Comparison of ENCODE assay signal across 24 cellular contexts in genomic region chr1:116819081-116819480, GRCh38.
A peak's percentile ranks its signal among the peaks of the same experiment; 100 is the strongest.
DNase-seq lines count a peak whose midpoint lies in the region; ATAC-seq and TF ChIP-seq lines count a peak whose summit lies in the region.
"Had no signal": no experiment of that assay in that cellular context is flagged by ENCODE, and none has a peak within 500 bp of the region (broad histone marks: within the 10 kb centered on the region; RNA-seq: fewer than 3 reads in every experiment).

No MANE protein-coding gene starts in this region.

- H3K9me3 Mint-ChIP-seq in natural killer cell treated with Interleukin-12 subunit alpha and Interleukin-12 subunit beta and Interleukin-15 and Interleukin-18, amount 100 ng/mL, for 72 hours: peaks cover under 1% of the 10 kb centered on the region
- H3K9me3 Mint-ChIP-seq in natural killer cell: peaks cover 0 to under 1% of the 10 kb centered on the region in 2 donors
- H3K9me3 Mint-ChIP-seq in activated T-helper 1 cell treated with anti-CD3 and anti-CD28 coated beads, Interleukin-12 subunit alpha, Interleukin-12 subunit beta, Interleukin-2, Interleukin-4 antibody, amounts not matched to agents 30 ng/mL and 10 ng/mL and 1 ng/mL, durations not matched to agents 14 hours and 24 hours and 36 hours: peaks cover 8% of the 10 kb centered on the region
- H3K9me3 Mint-ChIP-seq: neural progenitor cell had no signal

- no peak for DNase-seq in natural killer cell treated with Interleukin-12 subunit alpha and Interleukin-12 subunit beta and Interleukin-15 and Interleukin-18, amount 100 ng/mL, for 72 hours (ENCODE audit: low spot score)
- DNase-seq in natural killer cell (no peak), cardiac fibroblast (ENCODE audit: low read depth in 2 of 2) (peak; percentile 29 to 33), skeletal muscle cell (ENCODE audit: low read depth) (peak; percentile 45), GM03348 (ENCODE audit: low spot score) (no peak), heart left ventricle (no peak)
- no peak for DNase-seq in activated T-helper 1 cell treated with anti-CD3 and anti-CD28 coated beads, Interleukin-12 subunit alpha, Interleukin-12 subunit beta, Interleukin-2, Interleukin-4 antibody, amounts not matched to agents 30 ng/mL and 10 ng/mL and 1 ng/mL, durations not matched to agents 14 hours and 24 hours and 36 hours (ENCODE audit: low spot score)
- DNase-seq in stimulated activated CD4-positive, alpha-beta T cell treated with anti-CD3 and anti-CD28 coated beads, Interleukin-2, amount 100 ng/mL, for 48 hours: no peak
- DNase-seq: activated T-cell treated with anti-CD3 and anti-CD28 coated beads, Interleukin-2, amount 50 U/mL, for 72 hours; foreskin fibroblast; HCEC 1CT; hippocampal formation; IMR-90; left ventricle myocardium superior; NCI-H1436; NCI-H2171; NCI-H526; stimulated activated naive CD4-positive, alpha-beta T cell had no signal

- H3K27ac Mint-ChIP-seq in natural killer cell treated with Interleukin-12 subunit alpha and Interleukin-12 subunit beta and Interleukin-15 and Interleukin-18, amount 100 ng/mL, for 72 hours: peak overlapping the region; percentile 41 to 49
- H3K27ac Mint-ChIP-seq in natural killer cell: peak overlapping the region in 1 of 2 donors; percentile 5
- H3K27ac Mint-ChIP-seq in activated T-helper 1 cell treated with anti-CD3 and anti-CD28 coated beads, Interleukin-12 subunit alpha, Interleukin-12 subunit beta, Interleukin-2, Interleukin-4 antibody, amounts not matched to agents 30 ng/mL and 10 ng/mL and 1 ng/mL, durations not matched to agents 14 hours and 24 hours and 36 hours: peak overlapping the region; percentile 46
- H3K27ac Mint-ChIP-seq: activated T-cell treated with anti-CD3 and anti-CD28 coated beads, Interleukin-2, amount 50 U/mL, for 72 hours; neural progenitor cell; WTC11 had no signal

- no peak for TF ChIP-seq CTCF in natural killer cell (IDR thresholded peaks at IDR 0.05)
- TF ChIP-seq CTCF in cardiac fibroblast (IDR thresholded peaks at IDR 0.05; ENCODE audit: low read depth, low read length): no peak
- TF ChIP-seq CTCF in heart left ventricle (IDR thresholded peaks at IDR 0.05): no peak

- H3K4me1 Mint-ChIP-seq in natural killer cell treated with Interleukin-12 subunit alpha and Interleukin-12 subunit beta and Interleukin-15 and Interleukin-18, amount 100 ng/mL, for 72 hours (ENCODE audit: low read depth in 2 of 2): peaks cover 30 to 49% of the 10 kb centered on the region in 2 donors
- peaks cover 23 to 29% of the 10 kb centered on the region in 2 donors for H3K4me1 Mint-ChIP-seq in natural killer cell
- H3K4me1 Mint-ChIP-seq in activated T-helper 1 cell treated with anti-CD3 and anti-CD28 coated beads, Interleukin-12 subunit alpha, Interleukin-12 subunit beta, Interleukin-2, Interleukin-4 antibody, amounts not matched to agents 30 ng/mL and 10 ng/mL and 1 ng/mL, durations not matched to agents 14 hours and 24 hours and 36 hours (ENCODE audit: low read depth): peaks cover 59% of the 10 kb centered on the region
- H3K4me1 Mint-ChIP-seq: neural progenitor cell had no signal

- ATAC-seq in natural killer cell treated with Interleukin-12 subunit alpha and Interleukin-12 subunit beta and Interleukin-15 and Interleukin-18, amount 100 ng/mL, for 72 hours: no peak
- no peak for ATAC-seq in natural killer cell
- no peak for ATAC-seq in heart left ventricle
- ATAC-seq: activated T-cell treated with anti-CD3 and anti-CD28 coated beads, Interleukin-2, amount 50 U/mL, for 72 hours; left ventricle myocardium superior; SK-N-SH treated with all-trans-retinoic acid at 6 μM for 48 hours; WTC11 had no signal

- peaks cover 8% of the 10 kb centered on the region for H3K36me3 Mint-ChIP-seq in natural killer cell treated with Interleukin-12 subunit alpha and Interleukin-12 subunit beta and Interleukin-15 and Interleukin-18, amount 100 ng/mL, for 72 hours
- peaks cover 4% of the 10 kb centered on the region for H3K36me3 Mint-ChIP-seq in natural killer cell
- peaks cover 7% of the 10 kb centered on the region for H3K36me3 Mint-ChIP-seq in activated T-helper 1 cell treated with anti-CD3 and anti-CD28 coated beads, Interleukin-12 subunit alpha, Interleukin-12 subunit beta, Interleukin-2, Interleukin-4 antibody, amounts not matched to agents 30 ng/mL and 10 ng/mL and 1 ng/mL, durations not matched to agents 14 hours and 24 hours and 36 hours (ENCODE audit: low read depth)
- H3K36me3 Mint-ChIP-seq: neural progenitor cell, WTC11 had no signal

- H3K4me3 ChIP-seq in cardiac fibroblast (replicated peaks in 1 of 2; ENCODE audit: low read depth in 2 of 2, low read length in 2 of 2): no peak overlapping the region
- H3K4me3 ChIP-seq in skeletal muscle cell (ENCODE audit: low read depth, low read length): no peak overlapping the region
- no peak overlapping the region for H3K4me3 ChIP-seq in heart left ventricle
- H3K4me3 ChIP-seq: neural progenitor cell, smooth muscle cell had no signal

- H3K27me3 Mint-ChIP-seq in natural killer cell treated with Interleukin-12 subunit alpha and Interleukin-12 subunit beta and Interleukin-15 and Interleukin-18, amount 100 ng/mL, for 72 hours: no peaks in the 10 kb centered on the region
- no peaks in the 10 kb centered on the region for H3K27me3 Mint-ChIP-seq in natural killer cell (ENCODE audit: low read depth in 2 of 2)
- no peaks in the 10 kb centered on the region for H3K27me3 Mint-ChIP-seq in activated T-helper 1 cell treated with anti-CD3 and anti-CD28 coated beads, Interleukin-12 subunit alpha, Interleukin-12 subunit beta, Interleukin-2, Interleukin-4 antibody, amounts not matched to agents 30 ng/mL and 10 ng/mL and 1 ng/mL, durations not matched to agents 14 hours and 24 hours and 36 hours (ENCODE audit: insufficient read depth)

- no peaks in the 10 kb centered on the region for H3K36me3 ChIP-seq in heart left ventricle
- H3K36me3 ChIP-seq: neural progenitor cell had no signal

- H3K9me3 ChIP-seq in heart left ventricle: no peaks in the 10 kb centered on the region

- H3K27me3 ChIP-seq in heart left ventricle: no peaks in the 10 kb centered on the region
- H3K27me3 ChIP-seq: neural progenitor cell had no signal

- 81 to 88% (median 85%) methylated on average over 6 of the region's 6 CpGs for WGBS in heart left ventricle, 4 donors

- peaks cover 0 to 6% (median 0%) of the 10 kb centered on the region in 12 donors for H3K4me1 ChIP-seq in heart left ventricle
- H3K4me1 ChIP-seq: neural progenitor cell had no signal

- intact Hi-C loops in natural killer cell (cut with micrococcal nuclease) (loop anchor here (5.0 kb wide), 2 partner anchors 52 to 247 kb away; partner anchors contain the start of gene CD58), heart left ventricle (cut with DNase I) (loop anchor here in 2 of 10 donors (5.0 to 10.0 kb wide), 2 partner anchors 77 to 244 kb away; partner anchors contain the start of gene CD58 (in 1 of the 2))
- intact Hi-C loops in activated T-helper 1 cell treated with anti-CD3 and anti-CD28 coated beads, Interleukin-12 subunit alpha, Interleukin-12 subunit beta, Interleukin-2, Interleukin-4 antibody, amounts not matched to agents 30 ng/mL and 10 ng/mL and 1 ng/mL, durations not matched to agents 14 hours and 24 hours and 36 hours (cut with micrococcal nuclease): loop anchor here (5.0 kb wide), 1 partner anchor 247 kb away; the partner anchor contains the start of gene CD58

- no peak overlapping the region for H3K27ac ChIP-seq in heart left ventricle
- H3K27ac ChIP-seq: C4-2B, epithelial cell of prostate, neural progenitor cell had no signal

- TF ChIP-seq POLR2A in heart left ventricle (IDR thresholded peaks at IDR 0.05): no peak

- peak overlapping the region; percentile 30 for H3K4me3 Mint-ChIP-seq in natural killer cell treated with Interleukin-12 subunit alpha and Interleukin-12 subunit beta and Interleukin-15 and Interleukin-18, amount 100 ng/mL, for 72 hours
- H3K4me3 Mint-ChIP-seq in natural killer cell: no peak overlapping the region
- H3K4me3 Mint-ChIP-seq in activated T-helper 1 cell treated with anti-CD3 and anti-CD28 coated beads, Interleukin-12 subunit alpha, Interleukin-12 subunit beta, Interleukin-2, Interleukin-4 antibody, amounts not matched to agents 30 ng/mL and 10 ng/mL and 1 ng/mL, durations not matched to agents 14 hours and 24 hours and 36 hours: no peak overlapping the region
- H3K4me3 Mint-ChIP-seq: neural progenitor cell, WTC11 had no signal

Comparison
In these comparisons a context has a peak if more than half of its experiments do, and no peak if none do; other contexts are left out.
1. DNase-seq: peak in cardiac fibroblast (2 of 2) and skeletal muscle cell (single experiment); none in natural killer cell treated with Interleukin-12 subunit alpha and Interleukin-12 subunit beta and Interleukin-15 and Interleukin-18, amount 100 ng/mL, for 72 hours (single experiment), natural killer cell (single experiment), activated T-helper 1 cell treated with anti-CD3 and anti-CD28 coated beads, Interleukin-12 subunit alpha, Interleukin-12 subunit beta, Interleukin-2, Interleukin-4 antibody, amounts not matched to agents 30 ng/mL and 10 ng/mL and 1 ng/mL, durations not matched to agents 14 hours and 24 hours and 36 hours (single experiment), GM03348 (single experiment), heart left ventricle (0 of 5) and stimulated activated CD4-positive, alpha-beta T cell treated with anti-CD3 and anti-CD28 coated beads, Interleukin-2, amount 100 ng/mL, for 48 hours (0 of 2).